In genomic region chr5:109863752-109864151, GRCh38 we compare ENCODE assay signal across 16 cellular contexts.
DNase-seq lines count a peak whose midpoint lies in the region; ATAC-seq lines count a peak whose summit lies in the region.
"Had no signal": no experiment of that assay in that cellular context is flagged by ENCODE, and none has a peak within 500 bp of the region (broad histone marks: within the 10 kb centered on the region; RNA-seq: fewer than 3 reads in every experiment).

No MANE protein-coding gene starts in this region.

- no peak overlapping the region for H3K4me3 ChIP-seq in mesenchymal stem cell (ENCODE audit: insufficient read depth in 1 of 2, low read depth in 1 of 2, low read length in 2 of 2)
- H3K4me3 ChIP-seq: gastrocnemius medialis, spleen had no signal

- peak overlapping the region; percentile 20 for H3K9ac ChIP-seq in mesenchymal stem cell (ENCODE audit: low read length)

- ATAC-seq in GM18868 (IDR thresholded peaks at IDR 0.05; ENCODE audit: unreplicated experiment) (peak; percentile 73), HG02852 (IDR thresholded peaks at IDR 0.05; ENCODE audit: unreplicated experiment) (peak; percentile 68), GM19324 (IDR thresholded peaks at IDR 0.05; ENCODE audit: low FRiP score, unreplicated experiment) (no peak), HG02588 (IDR thresholded peaks at IDR 0.05; ENCODE audit: unreplicated experiment) (no peak)
- ATAC-seq: gastrocnemius medialis; naive thymus-derived CD8-positive, alpha-beta T cell had no signal

- H2BK15ac ChIP-seq in mesenchymal stem cell (ENCODE audit: low read depth, poor library complexity, severe bottlenecking): no peak overlapping the region

- peak overlapping the region; percentile 4 for H3K4me3 Mint-ChIP-seq in activated naive CD8-positive, alpha-beta T cell
- H3K4me3 Mint-ChIP-seq: activated naive CD8-positive, alpha-beta T cell treated with anti-CD3 and anti-CD28 coated beads, Interleukin-2, amount 10 ng/mL, durations not matched to agents 7 days and 5 days; dendritic cell treated with granulocyte-macrophage colony-stimulating factor and Interleukin-4, amounts not matched to agents 40 ng/mL and 50 ng/mL, for 4 days had no signal

- H3K9me3 ChIP-seq in mesenchymal stem cell (ENCODE audit: control insufficient read depth, low read length): no peaks in the 10 kb centered on the region
- H3K9me3 ChIP-seq: gastrocnemius medialis, spleen had no signal

- no peak overlapping the region for H3K23ac ChIP-seq in mesenchymal stem cell (ENCODE audit: low read length in 2 of 2)

- H3K4me2 ChIP-seq in mesenchymal stem cell (ENCODE audit: low read length, poor library complexity, severe bottlenecking): no peak overlapping the region

- H3K36me3 Mint-ChIP-seq in activated naive CD8-positive, alpha-beta T cell: peaks cover 51% of the 10 kb centered on the region

- no peak overlapping the region for H2BK120ac ChIP-seq in mesenchymal stem cell (ENCODE audit: low read depth, low read length)

- no peak overlapping the region for H2AFZ ChIP-seq in mesenchymal stem cell (ENCODE audit: low read depth, low read length)

- no peaks in the 10 kb centered on the region for H3K27me3 ChIP-seq in mesenchymal stem cell (ENCODE audit: control insufficient read depth in 1 of 2, insufficient read depth in 1 of 2, low read length in 2 of 2)
- H3K27me3 ChIP-seq: gastrocnemius medialis, spleen had no signal

- no peak overlapping the region for H2BK12ac ChIP-seq in mesenchymal stem cell (ENCODE audit: low read length in 2 of 2)

- no peak for DNase-seq in mesenchymal stem cell
- no peak for DNase-seq in NCI-H2029 treated with DMSO at 0.1 percent for 48 hours (lab: John Stamatoyannopoulos, UW)
- DNase-seq in substantia nigra (lab: John Stamatoyannopoulos, UW): no peak
- DNase-seq: activated CD4-positive, alpha-beta T cell treated with anti-CD3 and anti-CD28 coated beads for 4 hours; activated naive CD8-positive, alpha-beta T cell treated with anti-CD3 and anti-CD28 coated beads, Interleukin-2, amount 10 ng/mL, durations not matched to agents 7 days and 5 days; gastrocnemius medialis; naive thymus-derived CD8-positive, alpha-beta T cell; NCI-H2081; spleen; trophoblast cell had no signal

- H3K4me1 ChIP-seq in mesenchymal stem cell (ENCODE audit: control insufficient read depth, insufficient read depth, low read depth, low read length): peaks cover 2% of the 10 kb centered on the region
- H3K4me1 ChIP-seq: gastrocnemius medialis had no signal

- no peak overlapping the region for H3K27ac ChIP-seq in mesenchymal stem cell (ENCODE audit: low read length, poor library complexity, severe bottlenecking)
- no peak overlapping the region for H3K27ac ChIP-seq in substantia nigra (ENCODE audit: low read depth, low read length, poor library complexity, severe bottlenecking)
- H3K27ac ChIP-seq: gastrocnemius medialis, spleen had no signal

- H4K91ac ChIP-seq in mesenchymal stem cell (ENCODE audit: low read length): no peak overlapping the region

- no peak overlapping the region for H3K18ac ChIP-seq in mesenchymal stem cell (ENCODE audit: low read depth in 1 of 2, low read length in 2 of 2)

- no peaks in the 10 kb centered on the region for H3K27me3 Mint-ChIP-seq in activated naive CD8-positive, alpha-beta T cell
- H3K27me3 Mint-ChIP-seq: activated naive CD8-positive, alpha-beta T cell treated with anti-CD3 and anti-CD28 coated beads, Interleukin-2, amount 10 ng/mL, durations not matched to agents 7 days and 5 days; dendritic cell treated with granulocyte-macrophage colony-stimulating factor and Interleukin-4, amounts not matched to agents 40 ng/mL and 50 ng/mL, for 4 days; naive thymus-derived CD8-positive, alpha-beta T cell had no signal

- no peaks in the 10 kb centered on the region for H3K9me3 Mint-ChIP-seq in activated naive CD8-positive, alpha-beta T cell (ENCODE audit: low read depth)
- H3K9me3 Mint-ChIP-seq: activated naive CD8-positive, alpha-beta T cell treated with anti-CD3 and anti-CD28 coated beads, Interleukin-2, amount 10 ng/mL, durations not matched to agents 7 days and 5 days; dendritic cell treated with granulocyte-macrophage colony-stimulating factor and Interleukin-4, amounts not matched to agents 40 ng/mL and 50 ng/mL, for 4 days had no signal

- H3K4me1 Mint-ChIP-seq in activated naive CD8-positive, alpha-beta T cell (ENCODE audit: low read depth): peaks cover 76% of the 10 kb centered on the region

- H3K36me3 ChIP-seq in mesenchymal stem cell (ENCODE audit: control insufficient read depth in 1 of 2, insufficient read depth in 2 of 2, low read depth in 1 of 2, low read length in 2 of 2): peaks cover 2 to 35% of the 10 kb centered on the region in 2 experiments

- no peak overlapping the region for H2BK5ac ChIP-seq in mesenchymal stem cell (ENCODE audit: low read depth, low read length, poor library complexity, severe bottlenecking)

- H4K8ac ChIP-seq in mesenchymal stem cell (ENCODE audit: low read length): no peak overlapping the region

- no CpG with 5 or more reads among the region's 1 CpG for WGBS in mesenchymal stem cell

- H2AK5ac ChIP-seq in mesenchymal stem cell (ENCODE audit: low read length, severe bottlenecking): no peak overlapping the region

- no peak overlapping the region for H3K14ac ChIP-seq in mesenchymal stem cell (ENCODE audit: low read length in 2 of 2)

- peaks cover 7% of the 10 kb centered on the region for H3K79me1 ChIP-seq in mesenchymal stem cell (replicated peaks; ENCODE audit: low read length, poor library complexity, severe bottlenecking)

- H3K27ac Mint-ChIP-seq in activated naive CD8-positive, alpha-beta T cell: peak overlapping the region; percentile 56
- H3K27ac Mint-ChIP-seq: activated naive CD8-positive, alpha-beta T cell treated with anti-CD3 and anti-CD28 coated beads, Interleukin-2, amount 10 ng/mL, durations not matched to agents 7 days and 5 days; dendritic cell treated with granulocyte-macrophage colony-stimulating factor and Interleukin-4, amounts not matched to agents 40 ng/mL and 50 ng/mL, for 4 days had no signal

- no peak overlapping the region for H3K4ac ChIP-seq in mesenchymal stem cell (ENCODE audit: low read depth in 1 of 2, low read length in 2 of 2)

Comparison
In these comparisons a context has a peak if more than half of its experiments do, and no peak if none do; other contexts are left out.
1. ATAC-seq: peak in GM18868 (single experiment) and HG02852 (single experiment); none in GM19324 (single experiment) and HG02588 (single experiment).